11 cellular contexts compared by ENCODE assay signal in the genomic region with DNA sequence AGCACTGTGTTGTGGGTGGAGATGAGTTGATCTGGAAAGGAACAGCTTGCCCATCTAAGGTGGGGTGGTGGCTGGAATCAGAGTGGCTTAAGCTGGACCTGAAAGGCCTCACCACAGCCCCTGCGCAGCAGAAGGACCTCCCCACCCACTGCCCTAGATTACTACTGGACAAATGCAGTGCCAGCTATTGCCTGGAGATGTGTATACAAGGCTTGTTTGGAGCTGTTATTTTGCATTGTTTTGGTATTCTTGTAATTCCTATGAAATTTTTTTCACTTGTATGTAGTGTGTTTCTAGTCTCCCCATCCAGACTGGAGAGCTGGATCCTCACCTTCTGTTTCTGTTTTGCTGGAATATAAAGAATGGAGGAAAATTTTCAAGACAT. TPM values are rescaled to one million over a fixed set of nuclear protein-coding genes. Genes with fewer than 3 reads are reported as not detected.
DNase-seq lines count a peak whose midpoint lies in the region; ATAC-seq and TF ChIP-seq lines count a peak whose summit lies in the region.
"Had no signal": no experiment of that assay in that cellular context is flagged by ENCODE, and none has a peak within 500 bp of the region (broad histone marks: within the 10 kb centered on the region; RNA-seq: fewer than 3 reads in every experiment).

No MANE protein-coding gene starts in this region.

- intact Hi-C loops in heart right ventricle (cut with DNase I) (no loop called here), Right ventricle myocardium superior (cut with DNase I) (no loop called here)

- peak overlapping the region in 3 of 10 donors; percentile 94 to 95 (median 95) for H3K4me3 ChIP-seq in heart right ventricle
- no peak overlapping the region for H3K4me3 ChIP-seq in urinary bladder (ENCODE audit: low read depth, low read length)
- H3K4me3 ChIP-seq in MG63 = no peak overlapping the region

- H3K27ac ChIP-seq in heart right ventricle (peak overlapping the region; percentile 69 to 99 (median 95)), urinary bladder (ENCODE audit: low read depth) (peak overlapping the region; percentile 82)

- no peaks in the 10 kb centered on the region for H3K9me3 Mint-ChIP-seq in activated naive CD8-positive, alpha-beta T cell treated with anti-CD3 and anti-CD28 coated beads, Interleukin-2, amount 50 U/mL, for 24 hours
- no peaks in the 10 kb centered on the region for H3K9me3 Mint-ChIP-seq in memory B cell

- H3K27me3 Mint-ChIP-seq in activated naive CD8-positive, alpha-beta T cell treated with anti-CD3 and anti-CD28 coated beads, Interleukin-2, amount 50 U/mL, for 24 hours = no peaks in the 10 kb centered on the region
- no peaks in the 10 kb centered on the region for H3K27me3 Mint-ChIP-seq in memory B cell

- H3K36me3 Mint-ChIP-seq in activated naive CD8-positive, alpha-beta T cell treated with anti-CD3 and anti-CD28 coated beads, Interleukin-2, amount 50 U/mL, for 24 hours (ENCODE audit: low read depth) = peaks cover 5% of the 10 kb centered on the region
- no peaks in the 10 kb centered on the region for H3K36me3 Mint-ChIP-seq in memory B cell

- no peaks in the 10 kb centered on the region for H3K9me3 ChIP-seq in heart right ventricle
- H3K9me3 ChIP-seq in MG63 = no peaks in the 10 kb centered on the region
- H3K9me3 ChIP-seq: upper lobe of right lung had no signal

- H3K27ac Mint-ChIP-seq in activated naive CD8-positive, alpha-beta T cell treated with anti-CD3 and anti-CD28 coated beads, Interleukin-2, amount 50 U/mL, for 24 hours = peak overlapping the region; percentile 38
- peak overlapping the region; percentile 64 for H3K27ac Mint-ChIP-seq in memory B cell

- peaks cover 34% of the 10 kb centered on the region for H3K4me1 Mint-ChIP-seq in activated naive CD8-positive, alpha-beta T cell treated with anti-CD3 and anti-CD28 coated beads, Interleukin-2, amount 50 U/mL, for 24 hours
- peaks cover 16% of the 10 kb centered on the region for H3K4me1 Mint-ChIP-seq in memory B cell

- DNase-seq in heart right ventricle (no peak), Right ventricle myocardium superior (no peak), memory B cell (ENCODE audit: low spot score in 2 of 2) (no peak), GM19240 (ENCODE audit: insufficient read length, low spot score) (no peak), MG63 (no peak)
- DNase-seq in activated naive CD8-positive, alpha-beta T cell treated with anti-CD3 and anti-CD28 coated beads, Interleukin-2, amount 50 U/mL, for 24 hours = no peak
- DNase-seq: amniotic stem cell, MV-4-11, upper lobe of right lung had no signal

- H3K36me3 ChIP-seq in heart right ventricle (peaks cover 0 to 11% (median 6%) of the 10 kb centered on the region in 9 donors), urinary bladder (ENCODE audit: insufficient read depth) (no peaks in the 10 kb centered on the region), MG63 (peaks cover 23% of the 10 kb centered on the region)

- TF ChIP-seq CTCF in heart right ventricle (IDR thresholded peaks at IDR 0.05) = no peak

- peaks cover 0 to 57% (median 27%) of the 10 kb centered on the region in 9 donors for H3K4me1 ChIP-seq in heart right ventricle
- H3K4me1 ChIP-seq in urinary bladder (ENCODE audit: insufficient read depth) = no peaks in the 10 kb centered on the region

- H3K4me3 Mint-ChIP-seq in activated naive CD8-positive, alpha-beta T cell treated with anti-CD3 and anti-CD28 coated beads, Interleukin-2, amount 50 U/mL, for 24 hours = peak overlapping the region; percentile 78
- H3K4me3 Mint-ChIP-seq in memory B cell = peak overlapping the region; percentile 82

- WGBS in heart right ventricle, 2 donors = 79 to 91% methylated on average over 1 of the region's 1 CpG
- 27% methylated on average over 1 of the region's 1 CpG for WGBS in urinary bladder

- ATAC-seq in heart right ventricle (no peak), Right ventricle myocardium superior (ENCODE audit: poor library complexity) (no peak), memory B cell (ENCODE audit: low read depth) (no peak), HG02884 (IDR thresholded peaks at IDR 0.05; ENCODE audit: unreplicated experiment) (no peak)
- ATAC-seq in activated naive CD8-positive, alpha-beta T cell treated with anti-CD3 and anti-CD28 coated beads, Interleukin-2, amount 50 U/mL, for 24 hours = no peak

- H3K27me3 ChIP-seq in heart right ventricle (no peaks in the 10 kb centered on the region), MG63 (no peaks in the 10 kb centered on the region)
- H3K27me3 ChIP-seq: upper lobe of right lung had no signal

RNA-seq across cellular contexts. Expression of gene SLC30A1, which starts 1.3 kb away (rescaled TPM):
- total RNA-seq in heart right ventricle = 10 to 100 TPM in 9 of 10 donors, 1 to 10 TPM in 1; 8.1 to 26.5 (median 16.1) TPM
- 1 to 10 TPM; 1.4 to 4.2 TPM for polyA plus RNA-seq in heart right ventricle
- total RNA-seq in Right ventricle myocardium superior = 9.8 TPM
- total RNA-seq in urinary bladder = 37.2 TPM
- 6.6 TPM for polyA plus RNA-seq in urinary bladder
- 45.2 and 54.0 TPM in 2 replicates for total RNA-seq in MG63 (2014; rRNA removed; shearing (Covaris generic); ENCODE audit: low replicate concordance)
